ENCODE assay signal across 8 cellular contexts in genomic region chr5:138337685-138338410, GRCh38. TPM values are rescaled to one million over a fixed set of nuclear protein-coding genes. Genes with fewer than 3 reads are reported as not detected.
DNase-seq lines count a peak whose midpoint lies in the region; ATAC-seq, FAIRE-seq and TF ChIP-seq lines count a peak whose summit lies in the region.

FAM53C (plus strand) TSS chr5:138338266; CDS start chr5:138341336, 3,070 bp downstream.

- TF ChIP-seq POLR2A in GM12891 (IDR thresholded peaks at IDR 0.05; ENCODE audit: low read depth, low read length) (peak; percentile 100), adrenal gland (IDR thresholded peaks at IDR 0.05) (peak; percentile 99), heart left ventricle (IDR thresholded peaks at IDR 0.05) (peak; percentile 86 to 99), upper lobe of left lung (IDR thresholded peaks at IDR 0.05) (peak; percentile 91 to 99 (median 98))

- peak; percentile 89 for FAIRE-seq in GM12891 (lab: Jason Lieb, UNC)

- H3K4me3 ChIP-seq in adrenal gland (peak within 1 kb of the TSS; percentile 23 to 95 (median 71)), heart left ventricle (peak within 1 kb of the TSS; percentile 65 to 99 (median 86)), upper lobe of left lung (peak within 1 kb of the TSS; percentile 54 to 87 (median 82))

- H3K27ac ChIP-seq in adrenal gland (peak within 1 kb of the TSS; percentile 84 to 98 (median 92)), heart left ventricle (peak within 1 kb of the TSS; percentile 82 to 98 (median 94)), upper lobe of left lung (peak within 1 kb of the TSS; percentile 92 to 97 (median 94))

- TF ChIP-seq EP300 in upper lobe of left lung (IDR thresholded peaks at IDR 0.05) = peak in 1 of 4 donors; percentile 55

- H3K9me3 ChIP-seq in adrenal gland (replicated peaks in 1 of 3) (no peaks in the 10 kb centered on the region), heart left ventricle (no peaks in the 10 kb centered on the region), upper lobe of left lung (no peaks in the 10 kb centered on the region)

- TF ChIP-seq CTCF in adrenal gland (IDR thresholded peaks at IDR 0.05) (peak in 2 of 6 experiments; percentile 11 to 16), heart left ventricle (IDR thresholded peaks at IDR 0.05) (peak in 3 of 12 donors; percentile 6 to 18 (median 9)), upper lobe of left lung (IDR thresholded peaks at IDR 0.05) (peak in 3 of 6 experiments; percentile 25 to 47 (median 28))

- H3K36me3 ChIP-seq in adrenal gland (replicated peaks in 1 of 2) (peaks cover 0 to 19% of the 10 kb centered on the region in 2 donors), heart left ventricle (peaks cover 0 to 21% (median 15%) of the 10 kb centered on the region in 9 donors), upper lobe of left lung (peaks cover 0 to 14% (median 12%) of the 10 kb centered on the region in 4 donors)

- DNase-seq in GM12891 (ENCODE audit: insufficient read length, low spot score) = peak; percentile 82
- peak; percentile 67 for DNase-seq in NCI-H1417 treated with DMSO at 0.1 percent for 48 hours (lab: John Stamatoyannopoulos, UW)
- DNase-seq in T-helper 1 cell = peak; percentile 77 to 94 (median 85)
- DNase-seq in adrenal gland = peak; percentile 91 to 96 (median 93)
- DNase-seq in heart left ventricle = peak; percentile 93 to 96 (median 93)
- peak; percentile 98 for DNase-seq in posterior vena cava (ENCODE audit: low spot score)
- DNase-seq in upper lobe of left lung = peak; percentile 95 to 97

- peaks cover 20 to 31% of the 10 kb centered on the region in 2 donors for H3K4me1 ChIP-seq in adrenal gland (replicated peaks in 1 of 2)
- H3K4me1 ChIP-seq in heart left ventricle = peaks cover 0 to 34% (median 22%) of the 10 kb centered on the region in 12 donors
- H3K4me1 ChIP-seq in upper lobe of left lung = peaks cover 14 to 42% (median 16%) of the 10 kb centered on the region in 4 donors

- H3K27me3 ChIP-seq in adrenal gland = no peaks in the 10 kb centered on the region
- no peaks in the 10 kb centered on the region for H3K27me3 ChIP-seq in heart left ventricle
- no peaks in the 10 kb centered on the region for H3K27me3 ChIP-seq in upper lobe of left lung

- ATAC-seq in HG02759 (IDR thresholded peaks at IDR 0.05; ENCODE audit: unreplicated experiment) (peak; percentile 85), heart left ventricle (peak; percentile 95 to 96 (median 96)), upper lobe of left lung (ENCODE audit: low FRiP score in 2 of 2) (peak; percentile 96 to 97)

- 0 to 1% (median 0%) methylated on average over 7 to 56 of the region's 56 CpGs for WGBS in adrenal gland, 4 donors
- WGBS in heart left ventricle, 4 donors = 0 to 1% (median 0%) methylated on average over 21 to 56 of the region's 56 CpGs
- 0% methylated on average over 16 to 20 of the region's 56 CpGs for WGBS in upper lobe of left lung, 2 donors

- intact Hi-C loops in adrenal gland (cut with DNase I) = no loop called here
- intact Hi-C loops in heart left ventricle (cut with DNase I) = loop anchor here in 1 of 10 donors (10.0 kb wide), 1 partner anchor 207 kb away; the partner anchor contains the start of gene ETF1
- intact Hi-C loops in posterior vena cava (cut with DNase I) = no loop called here

TF ChIP-seq in GM12891, 5 proteins besides CTCF, POLR2A, EP300 and RAD21:
- TF ChIP-seq PAX5 (IDR thresholded peaks at IDR 0.05; ENCODE audit: insufficient read depth, low read length, severe bottlenecking) (no peak), SPI1 (IDR thresholded peaks at IDR 0.05; ENCODE audit: low read depth, low read length) (no peak), POU2F2 (IDR thresholded peaks at IDR 0.05; ENCODE audit: low read depth, low read length) (peak; percentile 97), TAF1 (IDR thresholded peaks at IDR 0.05; ENCODE audit: low read depth, low read length) (peak; percentile 99), POLR2AphosphoS5 (IDR thresholded peaks at IDR 0.05; ENCODE audit: low read depth, low read length) (peak; percentile 100)

RNA-seq across cellular contexts. Expression of gene FAM53C, which starts in this region (rescaled TPM):
- polyA plus RNA-seq in GM12891 (2012; ENCODE audit: low read depth, missing spikeins) = 25.1 TPM
- 100 to 1,000 TPM in 1 of 8 donors, 10 to 100 TPM in 7; 19.9 to 143 (median 29.6) TPM for total RNA-seq in adrenal gland
- 10 to 100 TPM; 11.9 to 23.3 (median 15.9) TPM for polyA plus RNA-seq in adrenal gland
- 10 to 100 TPM; 21.5 to 41.0 (median 26.2) TPM for total RNA-seq in heart left ventricle
- polyA plus RNA-seq in heart left ventricle = 10 to 100 TPM; 15.0 to 18.3 TPM
- 10 to 100 TPM; 18.7 to 20.7 TPM for total RNA-seq in posterior vena cava
- 10 to 100 TPM; 15.8 to 71.2 (median 21.9) TPM for total RNA-seq in upper lobe of left lung

Comparison
In these comparisons a context has a peak if more than half of its experiments do, and no peak if none do; other contexts are left out.
1. Peak in every context shown above with its lines: DNase-seq, ATAC-seq, H3K4me3 ChIP-seq and H3K27ac ChIP-seq.